Comparison of ENCODE assay signal across 20 cellular contexts in the genomic region with DNA sequence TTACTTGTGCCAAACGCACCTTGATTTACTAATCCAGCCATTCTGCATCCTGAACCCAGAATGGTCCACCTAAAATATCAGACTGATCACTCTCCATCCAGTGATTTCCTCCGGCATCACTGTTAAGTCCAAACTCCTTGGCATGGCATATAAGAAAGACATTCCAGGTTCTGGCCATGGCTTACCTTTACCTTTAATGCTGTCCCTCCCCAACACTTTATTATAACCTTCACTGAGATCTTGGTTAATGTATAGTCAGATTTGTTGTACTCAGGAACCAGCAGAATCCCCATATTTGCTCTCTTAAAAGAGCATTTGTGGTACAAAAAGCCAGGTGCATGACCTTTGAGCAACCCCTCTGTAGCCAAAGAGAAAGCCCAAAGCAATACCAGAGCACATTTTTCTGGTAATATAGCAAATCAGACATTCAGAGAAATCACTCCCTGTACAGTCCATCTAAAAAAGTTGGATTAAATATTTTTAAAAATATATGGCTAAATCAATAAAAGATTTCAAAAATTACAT. TPM values are rescaled to one million over a fixed set of nuclear protein-coding genes. Genes with fewer than 3 reads are reported as not detected.
DNase-seq lines count a peak whose midpoint lies in the region; ATAC-seq, FAIRE-seq and TF ChIP-seq lines count a peak whose summit lies in the region.
"Had no signal": no experiment of that assay in that cellular context is flagged by ENCODE, and none has a peak within 500 bp of the region (broad histone marks: within the 10 kb centered on the region; RNA-seq: fewer than 3 reads in every experiment).

No MANE protein-coding gene starts in this region.

- H2AFZ ChIP-seq in KMS-11 (ENCODE audit: low read depth) = no peak overlapping the region
- no peak overlapping the region for H2AFZ ChIP-seq in smooth muscle cell (ENCODE audit: low read depth)

- H3K9me3 Mint-ChIP-seq in central memory CD8-positive, alpha-beta T cell = no peaks in the 10 kb centered on the region
- H3K9me3 Mint-ChIP-seq in effector memory CD8-positive, alpha-beta T cell = no peaks in the 10 kb centered on the region
- H3K9me3 Mint-ChIP-seq: CD8-positive, alpha-beta T cell; HFFc6; IgD-negative memory B cell had no signal

- H3K4me2 ChIP-seq in KMS-11 (peak overlapping the region; percentile 10), smooth muscle cell (no peak overlapping the region)
- H3K4me2 ChIP-seq: BLaER1 treated with 17β-estradiol and CSF1 and Interleukin-3, amounts not matched to agents 10 nM and 100 nM had no signal

- peaks cover 14% of the 10 kb centered on the region for H3F3A ChIP-seq in smooth muscle cell (ENCODE audit: low read depth)

- peaks cover 40% of the 10 kb centered on the region for H3K4me1 Mint-ChIP-seq in central memory CD8-positive, alpha-beta T cell
- H3K4me1 Mint-ChIP-seq in effector memory CD8-positive, alpha-beta T cell (ENCODE audit: low read depth in 2 of 2) = peaks cover 24 to 41% of the 10 kb centered on the region in 2 donors

- 100% methylated on average over 2 of the region's 2 CpGs for WGBS in smooth muscle cell (ENCODE audit: low lambda C conversion rate)

- no peak overlapping the region for H3K4me3 ChIP-seq in KMS-11 (IDR thresholded peaks at IDR 0.05; ENCODE audit: insufficient read depth, low read depth, low read length)
- H3K4me3 ChIP-seq in smooth muscle cell = no peak overlapping the region
- H3K4me3 ChIP-seq: BLaER1 treated with 17β-estradiol and CSF1 and Interleukin-3, amounts not matched to agents 10 nM and 100 nM had no signal

- H4K20me1 ChIP-seq in KMS-11 (ENCODE audit: insufficient read depth) = no peaks in the 10 kb centered on the region
- H4K20me1 ChIP-seq in smooth muscle cell (ENCODE audit: low read depth) = peaks cover 5% of the 10 kb centered on the region

- peaks cover 2% of the 10 kb centered on the region for H3K36me3 Mint-ChIP-seq in central memory CD8-positive, alpha-beta T cell (ENCODE audit: insufficient read depth)
- peaks cover 2% of the 10 kb centered on the region for H3K36me3 Mint-ChIP-seq in effector memory CD8-positive, alpha-beta T cell (ENCODE audit: insufficient read depth)

- H3K4me3 Mint-ChIP-seq in central memory CD8-positive, alpha-beta T cell = no peak overlapping the region
- H3K4me3 Mint-ChIP-seq in effector memory CD8-positive, alpha-beta T cell = no peak overlapping the region
- H3K4me3 Mint-ChIP-seq: B cell; CD8-positive, alpha-beta T cell; HFFc6; IgD-negative memory B cell had no signal

- H3K27me3 ChIP-seq in KMS-11 (ENCODE audit: insufficient read depth, low read depth) = no peaks in the 10 kb centered on the region
- H3K27me3 ChIP-seq in smooth muscle cell (ENCODE audit: low read depth) = no peaks in the 10 kb centered on the region
- H3K27me3 ChIP-seq: BLaER1 treated with 17β-estradiol and CSF1 and Interleukin-3, amounts not matched to agents 10 nM and 100 nM had no signal

- peaks cover 21% of the 10 kb centered on the region for H3K4me1 ChIP-seq in KMS-11 (ENCODE audit: low read depth, poor library complexity, severe bottlenecking)
- H3K4me1 ChIP-seq in smooth muscle cell (ENCODE audit: low read depth) = peaks cover 4% of the 10 kb centered on the region
- H3K4me1 ChIP-seq: BLaER1 treated with 17β-estradiol and CSF1 and Interleukin-3, amounts not matched to agents 10 nM and 100 nM had no signal

- FAIRE-seq in G401.6 (lab: Jason Lieb, UNC) = peak; percentile 79
- FAIRE-seq: HTR-8/SVneo had no signal

- DNase-seq in central memory CD8-positive, alpha-beta T cell (ENCODE audit: low spot score in 2 of 2) = no peak
- DNase-seq in smooth muscle cell (lab: John Stamatoyannopoulos, UW; ENCODE audit: unreplicated experiment) = no peak
- no peak for DNase-seq in activated T-cell treated with anti-CD3 and anti-CD28 coated beads for 4 hours
- DNase-seq in hippocampal formation (lab: John Stamatoyannopoulos, UW) = no peak
- DNase-seq in effector memory CD8-positive, alpha-beta T cell = no peak
- DNase-seq: CD8-positive, alpha-beta T cell; DMS 273 treated with DMSO at 0.1 percent for 48 hours; DMS53; DND-41; EL; GOT3; H7; HFFc6 had no signal

- no peaks in the 10 kb centered on the region for H3K27me3 Mint-ChIP-seq in central memory CD8-positive, alpha-beta T cell
- H3K27me3 Mint-ChIP-seq in effector memory CD8-positive, alpha-beta T cell = no peaks in the 10 kb centered on the region
- H3K27me3 Mint-ChIP-seq: B cell, IgD-negative memory B cell had no signal

- H3K9ac ChIP-seq in KMS-11 (no peak overlapping the region), smooth muscle cell (ENCODE audit: low read depth) (no peak overlapping the region)
- H3K9ac ChIP-seq: BLaER1 treated with 17β-estradiol and CSF1 and Interleukin-3, amounts not matched to agents 10 nM and 100 nM had no signal

- no peak overlapping the region for H3K27ac ChIP-seq in KMS-11
- H3K27ac ChIP-seq in smooth muscle cell (ENCODE audit: low read depth) = peak overlapping the region; percentile 26
- H3K27ac ChIP-seq: BLaER1 treated with 17β-estradiol and CSF1 and Interleukin-3, amounts not matched to agents 10 nM and 100 nM had no signal

- no peaks in the 10 kb centered on the region for H3K9me3 ChIP-seq in smooth muscle cell (replicated peaks; ENCODE audit: low read depth)

- ATAC-seq in central memory CD8-positive, alpha-beta T cell (replicated peaks; ENCODE audit: extremely low read depth, poor library complexity, severe bottlenecking) = no peak
- ATAC-seq in effector memory CD8-positive, alpha-beta T cell (replicated peaks) = no peak
- ATAC-seq: CD8-positive, alpha-beta T cell; HCT116 had no signal

- peak overlapping the region; percentile 32 for H3K27ac Mint-ChIP-seq in central memory CD8-positive, alpha-beta T cell (ENCODE audit: low read depth)
- H3K27ac Mint-ChIP-seq in effector memory CD8-positive, alpha-beta T cell = no peak overlapping the region
- H3K27ac Mint-ChIP-seq: B cell; CD8-positive, alpha-beta T cell; HFFc6; IgD-negative memory B cell had no signal

- H3K79me2 ChIP-seq in KMS-11 (ENCODE audit: insufficient read depth, low read depth) (no peaks in the 10 kb centered on the region), smooth muscle cell (ENCODE audit: low read depth) (peaks cover 42% of the 10 kb centered on the region)

- TF ChIP-seq CTCF in KMS-11 (conservative IDR thresholded peaks at IDR 0.05; ENCODE audit: low read depth, low read length) = no peak
- TF ChIP-seq CTCF in smooth muscle cell (IDR thresholded peaks at IDR 0.05; ENCODE audit: borderline replicate concordance, insufficient read depth, poor library complexity, severe bottlenecking) = no peak

- H3K36me3 ChIP-seq in KMS-11 (ENCODE audit: insufficient read depth) (no peaks in the 10 kb centered on the region), smooth muscle cell (ENCODE audit: low read depth) (no peaks in the 10 kb centered on the region)

RNA-seq across cellular contexts. Expression of a gene that starts 10.2 kb away (rescaled TPM):
- total RNA-seq in smooth muscle cell = 23.0 and 24.3 TPM in 2 replicates
- 13.7 and 17.2 TPM in 2 replicates for polyA plus RNA-seq in smooth muscle cell
